ENCODE assay signal across 27 cellular contexts in genomic region chr1:238499036-238499435, GRCh38.
DNase-seq lines count a peak whose midpoint lies in the region; ATAC-seq, FAIRE-seq and TF ChIP-seq lines count a peak whose summit lies in the region.
"Had no signal": no experiment of that assay in that cellular context is flagged by ENCODE, and none has a peak within 500 bp of the region (broad histone marks: within the 10 kb centered on the region; RNA-seq: fewer than 3 reads in every experiment).

No MANE protein-coding gene starts in this region.

- H3K4me2 ChIP-seq in GM12878 (ENCODE audit: control insufficient read depth, insufficient read depth), result no peak overlapping the region
- H3K4me2 ChIP-seq: A549; BLaER1 treated with 17β-estradiol and CSF1 and Interleukin-3, amounts not matched to agents 10 nM and 100 nM had no signal

- H2AFZ ChIP-seq in GM12878 (ENCODE audit: control insufficient read depth, low read depth, low read length), result no peak overlapping the region

- no TSS peak for BruUV-seq in GM12878 (replicated peaks; lab: Mats Ljungman, UMichigan)

- H3K4me3 Mint-ChIP-seq in natural killer cell treated with Interleukin-12 subunit alpha and Interleukin-12 subunit beta and Interleukin-15 and Interleukin-18, amount 100 ng/mL, for 72 hours, result no peak overlapping the region
- H3K4me3 Mint-ChIP-seq: B cell; CD4-positive, alpha-beta T cell; CD8-positive, alpha-beta T cell had no signal

- no peak overlapping the region for H3K27ac Mint-ChIP-seq in natural killer cell treated with Interleukin-12 subunit alpha and Interleukin-12 subunit beta and Interleukin-15 and Interleukin-18, amount 100 ng/mL, for 72 hours
- H3K27ac Mint-ChIP-seq: B cell; CD4-positive, alpha-beta T cell; CD8-positive, alpha-beta T cell had no signal

- TF ChIP-seq RAD21 in GM12878 (IDR thresholded peaks at IDR 0.05; ENCODE audit: insufficient read depth, low read depth, low read length), result no peak

- no peaks in the 10 kb centered on the region for H3K79me2 ChIP-seq in GM12878 (ENCODE audit: control insufficient read depth, insufficient read depth, low read length)

- CTCF ChIA-PET in GM12878 (lab: Yijun Ruan, JAX), result interaction anchor here (0.9 kb wide), 1 partner anchor 16 kb away, joined by 3 read pairs; no protein-coding TSS in a partner anchor

- TF ChIP-seq POLR2A in GM12878 (IDR thresholded peaks at IDR 0.05; ENCODE audit: low read depth, low read length), result no peak

- H3K36me3 ChIP-seq in GM12878 (ENCODE audit: control insufficient read depth in 2 of 2, insufficient read depth in 2 of 2, low read length in 1 of 2), result no peaks in the 10 kb centered on the region
- no peaks in the 10 kb centered on the region for H3K36me3 ChIP-seq in effector memory CD4-positive, alpha-beta T cell (ENCODE audit: control insufficient read depth, insufficient read depth, low read length)
- H3K36me3 ChIP-seq: BLaER1 treated with 17β-estradiol and CSF1 and Interleukin-3, amounts not matched to agents 10 nM and 100 nM had no signal

- no peak overlapping the region for H3K27ac ChIP-seq in GM12878 (ENCODE audit: control insufficient read depth, insufficient read depth)
- H3K27ac ChIP-seq in effector memory CD4-positive, alpha-beta T cell (ENCODE audit: insufficient read depth, low read length, poor library complexity, severe bottlenecking), result no peak overlapping the region
- H3K27ac ChIP-seq: 22Rv1; A549; BLaER1 treated with 17β-estradiol and CSF1 and Interleukin-3, amounts not matched to agents 10 nM and 100 nM; C4-2B had no signal

- H4K20me1 ChIP-seq in GM12878 (ENCODE audit: control insufficient read depth, insufficient read depth), result no peaks in the 10 kb centered on the region
- H4K20me1 ChIP-seq: BLaER1 treated with 17β-estradiol and CSF1 and Interleukin-3, amounts not matched to agents 10 nM and 100 nM had no signal

- no peaks in the 10 kb centered on the region for H3K27me3 Mint-ChIP-seq in natural killer cell treated with Interleukin-12 subunit alpha and Interleukin-12 subunit beta and Interleukin-15 and Interleukin-18, amount 100 ng/mL, for 72 hours
- H3K27me3 Mint-ChIP-seq: B cell; CD4-positive, alpha-beta T cell had no signal

- H3K9me3 Mint-ChIP-seq in natural killer cell treated with Interleukin-12 subunit alpha and Interleukin-12 subunit beta and Interleukin-15 and Interleukin-18, amount 100 ng/mL, for 72 hours, result peaks cover 6% of the 10 kb centered on the region

- no peak for TF ChIP-seq CTCF in GM12878 (IDR thresholded peaks at IDR 0.05 in 2 of 3, conservative IDR thresholded peaks at IDR 0.05 in 1 of 3; ENCODE audit: control insufficient read depth in 2 of 3, extremely low read depth in 1 of 3, insufficient read depth in 1 of 3, low read depth in 3 of 3, low read length in 3 of 3)

- DNase-seq in NOMO-1 treated with DMSO at 0.1 percent for 48 hours (lab: John Stamatoyannopoulos, UW; ENCODE audit: unreplicated experiment) (peak; percentile 10), NOMO-1 treated with dmso at 0.1 percent for 144 hours (lab: John Stamatoyannopoulos, UW; ENCODE audit: unreplicated experiment) (no peak), MV-4-11 (lab: John Stamatoyannopoulos, UW) (peak; percentile 80), GM12878 (ENCODE audit: low read depth, low spot score) (no peak)
- no peak for DNase-seq in effector memory CD4-positive, alpha-beta T cell
- no peak for DNase-seq in natural killer cell treated with Interleukin-12 subunit alpha and Interleukin-12 subunit beta and Interleukin-15 and Interleukin-18, amount 100 ng/mL, for 72 hours (ENCODE audit: low spot score)
- DNase-seq: AML-193; Caco-2; Calu3; CD4-positive, alpha-beta T cell; CD8-positive, alpha-beta T cell; DMS 273 treated with DMSO at 0.1 percent for 48 hours; DMS153; DMS53; DMS79; DND-41; EL; GF-D8 had no signal

- intact Hi-C loops in GM12878 (cut with micrococcal nuclease; ENCODE audit: unreplicated experiment), result no loop called here

- no peaks in the 10 kb centered on the region for H3K4me1 Mint-ChIP-seq in natural killer cell treated with Interleukin-12 subunit alpha and Interleukin-12 subunit beta and Interleukin-15 and Interleukin-18, amount 100 ng/mL, for 72 hours (ENCODE audit: low read depth in 2 of 2)
- H3K4me1 Mint-ChIP-seq: B cell had no signal

- WGBS in GM12878 (ENCODE audit: insufficient coverage, insufficient replicate concordance, low lambda C conversion rate, missing lambda C conversion rate), result 12% methylated on average over 6 of the region's 6 CpGs

- no peak overlapping the region for H3K9ac ChIP-seq in GM12878 (ENCODE audit: control insufficient read depth, insufficient read depth, low read length)
- H3K9ac ChIP-seq: BLaER1 treated with 17β-estradiol and CSF1 and Interleukin-3, amounts not matched to agents 10 nM and 100 nM had no signal

- RAD21 ChIA-PET in GM12878 (lab: Charles Lee; ENCODE audit: unreplicated experiment), result no interaction called here

- no peak for FAIRE-seq in GM12878 (lab: Jason Lieb, UNC)
- FAIRE-seq: A549, G401.6, GM12892, GM18507 had no signal

- H3K36me3 Mint-ChIP-seq in natural killer cell treated with Interleukin-12 subunit alpha and Interleukin-12 subunit beta and Interleukin-15 and Interleukin-18, amount 100 ng/mL, for 72 hours, result no peaks in the 10 kb centered on the region
- H3K36me3 Mint-ChIP-seq: CD8-positive, alpha-beta T cell had no signal

- ATAC-seq in GM12878 (peak; percentile 35; the same call in 2 of the 3 replicates), HG03175 (IDR thresholded peaks at IDR 0.05; ENCODE audit: unreplicated experiment) (no peak)
- no peak for ATAC-seq in natural killer cell treated with Interleukin-12 subunit alpha and Interleukin-12 subunit beta and Interleukin-15 and Interleukin-18, amount 100 ng/mL, for 72 hours
- ATAC-seq: A549; CD8-positive, alpha-beta T cell had no signal

- SMC1A ChIA-PET in GM12878 (lab: Charles Lee; ENCODE audit: uncharacterized antibody, unreplicated experiment), result interaction anchor here (0.9 kb wide), 1 partner anchor 10 kb away, joined by 3 read pairs; no protein-coding TSS in a partner anchor

- no peaks in the 10 kb centered on the region; the same call in 2 of the 3 replicates for H3K9me3 ChIP-seq in GM12878 (replicated peaks; ENCODE audit: control insufficient read depth, insufficient read depth, low read length)
- no peaks in the 10 kb centered on the region for H3K9me3 ChIP-seq in effector memory CD4-positive, alpha-beta T cell (ENCODE audit: control insufficient read depth, low read length)
- H3K9me3 ChIP-seq: A549, Caco-2 had no signal

- in situ Hi-C loops in GM12878 (cut with MboI), result no loop called here

- no peak overlapping the region for H3K4me3 ChIP-seq in GM12878
- no peak overlapping the region for H3K4me3 ChIP-seq in effector memory CD4-positive, alpha-beta T cell (ENCODE audit: insufficient read depth, low read depth, low read length, poor library complexity, severe bottlenecking)
- H3K4me3 ChIP-seq: A549; BLaER1 treated with 17β-estradiol and CSF1 and Interleukin-3, amounts not matched to agents 10 nM and 100 nM had no signal

- TF ChIP-seq EP300 in GM12878 (IDR thresholded peaks at IDR 0.05; ENCODE audit: borderline replicate concordance in 1 of 2, control insufficient read depth in 1 of 2, low read depth in 2 of 2, low read length in 2 of 2), result no peak

- no peaks in the 10 kb centered on the region for H3K27me3 ChIP-seq in GM12878 (replicated peaks in 1 of 2; ENCODE audit: control insufficient read depth in 2 of 2, insufficient read depth in 2 of 2, low read length in 1 of 2)
- no peaks in the 10 kb centered on the region for H3K27me3 ChIP-seq in effector memory CD4-positive, alpha-beta T cell (replicated peaks; ENCODE audit: control insufficient read depth, insufficient read depth, low read length, poor library complexity, severe bottlenecking)
- H3K27me3 ChIP-seq: BLaER1 treated with 17β-estradiol and CSF1 and Interleukin-3, amounts not matched to agents 10 nM and 100 nM had no signal

- POLR2A ChIA-PET in GM12878 (lab: Charles Lee), result no interaction called here

- H3K4me1 ChIP-seq in GM12878 (ENCODE audit: control insufficient read depth, insufficient read depth, low read length), result no peaks in the 10 kb centered on the region
- no peaks in the 10 kb centered on the region for H3K4me1 ChIP-seq in effector memory CD4-positive, alpha-beta T cell (ENCODE audit: control insufficient read depth, insufficient read depth, low read length, poor library complexity, severe bottlenecking)
- H3K4me1 ChIP-seq: A549; BLaER1 treated with 17β-estradiol and CSF1 and Interleukin-3, amounts not matched to agents 10 nM and 100 nM; Caco-2 had no signal

TF ChIP-seq in GM12878, 131 proteins besides CTCF, POLR2A, EP300 and RAD21 (continues in another document):
- TF ChIP-seq RUNX3 (IDR thresholded peaks at IDR 0.05; ENCODE audit: low read length) (no peak), HSF1 (IDR thresholded peaks at IDR 0.05; ENCODE audit: low read depth, low read length) (no peak), SUZ12 (IDR thresholded peaks at IDR 0.05; ENCODE audit: unreplicated experiment) (no peak), ZNF217 (IDR thresholded peaks at IDR 0.05) (no peak), MEF2B (IDR thresholded peaks at IDR 0.05; ENCODE audit: partially characterized antibody, poor library complexity, severe bottlenecking) (no peak), USF1 (IDR thresholded peaks at IDR 0.05; ENCODE audit: borderline replicate concordance, extremely low read length, insufficient read depth, low read depth, low read length) (no peak)

Comparison
In these comparisons a context has a peak if more than half of its experiments do, and no peak if none do; other contexts are left out.
1. DNase-seq: peak in NOMO-1 treated with DMSO at 0.1 percent for 48 hours (single experiment) and MV-4-11 (single experiment); none in NOMO-1 treated with dmso at 0.1 percent for 144 hours (single experiment), GM12878 (single experiment), effector memory CD4-positive, alpha-beta T cell (0 of 3) and natural killer cell treated with Interleukin-12 subunit alpha and Interleukin-12 subunit beta and Interleukin-15 and Interleukin-18, amount 100 ng/mL, for 72 hours (single experiment).